18 cellular contexts compared by ENCODE assay signal in the genomic region with DNA sequence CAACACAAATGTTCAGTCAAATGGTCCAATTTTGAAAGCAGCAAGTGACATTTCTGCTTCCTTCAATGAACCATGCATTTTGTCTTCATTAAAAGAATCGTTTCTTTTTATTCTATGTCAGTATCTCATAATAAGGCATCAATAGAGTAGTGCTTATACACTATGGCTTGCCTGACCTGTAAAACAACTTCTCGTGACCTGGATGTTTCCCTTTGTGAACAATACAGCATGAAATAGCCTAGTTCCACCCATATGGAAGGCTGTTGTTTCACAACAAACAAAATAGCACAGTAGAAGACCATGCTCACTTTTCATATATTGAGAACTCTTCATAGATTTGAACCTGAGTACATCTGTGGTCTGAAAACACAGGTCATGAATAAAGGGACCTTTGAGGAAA.
DNase-seq lines count a peak whose midpoint lies in the region; ATAC-seq and TF ChIP-seq lines count a peak whose summit lies in the region.
"Had no signal": no experiment of that assay in that cellular context is flagged by ENCODE, and none has a peak within 500 bp of the region (broad histone marks: within the 10 kb centered on the region; RNA-seq: fewer than 3 reads in every experiment).

No MANE protein-coding gene starts in this region.

- CTCF ChIA-PET in PC-9 (lab: Charles Lee) = no interaction called here

- H3K9me3 ChIP-seq in PC-9 (ENCODE audit: insufficient read depth, low read depth) = no peaks in the 10 kb centered on the region
- H3K9me3 ChIP-seq in endodermal cell (ENCODE audit: control insufficient read depth, low read length) = no peaks in the 10 kb centered on the region
- H3K9me3 ChIP-seq: BLaER1 treated with 17β-estradiol and CSF1 and Interleukin-3, amounts not matched to agents 10 nM and 100 nM had no signal

- intact Hi-C loops in PC-9 (cut with micrococcal nuclease; ENCODE audit: unreplicated experiment) = no loop called here

- 0 out of 2 replicates have a peak overlapping the region, but pooled peaks have one; percentile 27 for H2AFZ ChIP-seq in PC-9
- H2AFZ ChIP-seq: GM23338 had no signal

- no peaks in the 10 kb centered on the region for H3K36me3 Mint-ChIP-seq in endodermal cell (ENCODE audit: low read depth)
- H3K36me3 Mint-ChIP-seq in activated T-cell treated with anti-CD3 and anti-CD28 coated beads, Interleukin-2, amount 50 U/mL, for 24 hours (ENCODE audit: low read depth) = no peaks in the 10 kb centered on the region
- H3K36me3 Mint-ChIP-seq: CD8-positive, alpha-beta T cell; IgD-negative memory B cell had no signal

- H3K36me3 ChIP-seq in PC-9 (ENCODE audit: low read depth) = no peaks in the 10 kb centered on the region
- no peaks in the 10 kb centered on the region for H3K36me3 ChIP-seq in endodermal cell (ENCODE audit: control insufficient read depth, insufficient read depth, low read length)
- H3K36me3 ChIP-seq: BLaER1 treated with 17β-estradiol and CSF1 and Interleukin-3, amounts not matched to agents 10 nM and 100 nM had no signal

- H3K4me3 ChIP-seq in PC-9 = no peak overlapping the region
- H3K4me3 ChIP-seq in endodermal cell (ENCODE audit: low read length) = no peak overlapping the region
- H3K4me3 ChIP-seq: BLaER1 treated with 17β-estradiol and CSF1 and Interleukin-3, amounts not matched to agents 10 nM and 100 nM; GM23338 had no signal

- no peak for ATAC-seq in HG02870 (IDR thresholded peaks at IDR 0.05; ENCODE audit: unreplicated experiment)
- ATAC-seq: CD8-positive, alpha-beta T cell; GM23338; HepG2 had no signal

- TF ChIP-seq CTCF in PC-9 (conservative IDR thresholded peaks at IDR 0.05) (no peak), endodermal cell (conservative IDR thresholded peaks at IDR 0.05) (no peak)

- DNase-seq in DMS53 (lab: John Stamatoyannopoulos, UW) = peak; percentile 54
- no peak for DNase-seq in PC-9
- no peak for DNase-seq in endodermal cell
- peak; percentile 5 for DNase-seq in pons (ENCODE audit: low spot score)
- no peak for DNase-seq in NCI-H446 treated with DMSO at 0.1 percent for 48 hours (lab: John Stamatoyannopoulos, UW)
- DNase-seq in activated T-cell treated with anti-CD3 and anti-CD28 coated beads, Interleukin-2, amount 50 U/mL, for 24 hours = no peak
- DNase-seq: Calu3; CD8-positive, alpha-beta T cell; DMS 273 treated with DMSO at 0.1 percent for 48 hours; DMS79; GDM1; HCEC 1CT had no signal

- WGBS in endodermal cell (ENCODE audit: insufficient coverage in 1 of 2, insufficient read length in 1 of 2), 2 experiments = 95 to 100% methylated on average over 1 to 2 of the region's 2 CpGs

- 0 out of 2 replicates have a peak overlapping the region, but pooled peaks have one; percentile 13 for H3K4me2 ChIP-seq in PC-9
- H3K4me2 ChIP-seq: BLaER1 treated with 17β-estradiol and CSF1 and Interleukin-3, amounts not matched to agents 10 nM and 100 nM; GM23338 had no signal

- no TSS peak for BruUV-seq in PC-9 (replicated peaks; lab: Mats Ljungman, UMichigan)

- no peak overlapping the region for H3K27ac ChIP-seq in PC-9
- H3K27ac ChIP-seq in endodermal cell (ENCODE audit: low read depth, low read length) = no peak overlapping the region
- H3K27ac ChIP-seq: BLaER1 treated with 17β-estradiol and CSF1 and Interleukin-3, amounts not matched to agents 10 nM and 100 nM had no signal

- no peaks in the 10 kb centered on the region for H3K9me2 ChIP-seq in PC-9 (ENCODE audit: insufficient read depth)

- H3K9ac ChIP-seq in endodermal cell (ENCODE audit: extremely low read depth, low read length, poor library complexity, severe bottlenecking) = no peak overlapping the region
- H3K9ac ChIP-seq: BLaER1 treated with 17β-estradiol and CSF1 and Interleukin-3, amounts not matched to agents 10 nM and 100 nM had no signal

- no peaks in the 10 kb centered on the region for H4K20me1 ChIP-seq in PC-9 (ENCODE audit: insufficient read depth)
- H4K20me1 ChIP-seq: BLaER1 treated with 17β-estradiol and CSF1 and Interleukin-3, amounts not matched to agents 10 nM and 100 nM had no signal

- H3K9me3 Mint-ChIP-seq in endodermal cell = no peaks in the 10 kb centered on the region
- H3K9me3 Mint-ChIP-seq in activated T-cell treated with anti-CD3 and anti-CD28 coated beads, Interleukin-2, amount 50 U/mL, for 24 hours = no peaks in the 10 kb centered on the region
- H3K9me3 Mint-ChIP-seq: CD8-positive, alpha-beta T cell; GM23338 had no signal

- peak overlapping the region; percentile 60 for H3K27ac Mint-ChIP-seq in endodermal cell
- no peak overlapping the region for H3K27ac Mint-ChIP-seq in activated T-cell treated with anti-CD3 and anti-CD28 coated beads, Interleukin-2, amount 50 U/mL, for 24 hours
- H3K27ac Mint-ChIP-seq: B cell; CD8-positive, alpha-beta T cell; GM23338 had no signal

- peaks cover 41% of the 10 kb centered on the region for H3K4me1 Mint-ChIP-seq in endodermal cell
- H3K4me1 Mint-ChIP-seq in activated T-cell treated with anti-CD3 and anti-CD28 coated beads, Interleukin-2, amount 50 U/mL, for 24 hours (ENCODE audit: low read depth) = no peaks in the 10 kb centered on the region
- H3K4me1 Mint-ChIP-seq: B cell, IgD-negative memory B cell had no signal

- H3F3A ChIP-seq in PC-9 (ENCODE audit: insufficient read depth, low read depth) = no peaks in the 10 kb centered on the region

- no peaks in the 10 kb centered on the region for H3K79me2 ChIP-seq in PC-9 (ENCODE audit: low read depth)

- POLR2A ChIA-PET in PC-9 (lab: Charles Lee; ENCODE audit: unreplicated experiment) = no interaction called here

- H3K27me3 ChIP-seq in PC-9 (ENCODE audit: insufficient read depth, low read depth) (no peaks in the 10 kb centered on the region), endodermal cell (ENCODE audit: control insufficient read depth, insufficient read depth, low read length, poor library complexity, severe bottlenecking) (no peaks in the 10 kb centered on the region)
- H3K27me3 ChIP-seq: BLaER1 treated with 17β-estradiol and CSF1 and Interleukin-3, amounts not matched to agents 10 nM and 100 nM had no signal

- H3K4me3 Mint-ChIP-seq in endodermal cell = no peak overlapping the region
- H3K4me3 Mint-ChIP-seq in activated T-cell treated with anti-CD3 and anti-CD28 coated beads, Interleukin-2, amount 50 U/mL, for 24 hours = no peak overlapping the region
- H3K4me3 Mint-ChIP-seq: B cell; CD8-positive, alpha-beta T cell; GM23338; IgD-negative memory B cell had no signal

- H3K27me3 Mint-ChIP-seq in endodermal cell (ENCODE audit: insufficient read depth) = no peaks in the 10 kb centered on the region
- H3K27me3 Mint-ChIP-seq in activated T-cell treated with anti-CD3 and anti-CD28 coated beads, Interleukin-2, amount 50 U/mL, for 24 hours = peaks cover 7% of the 10 kb centered on the region
- H3K27me3 Mint-ChIP-seq: B cell had no signal

- H3K4me1 ChIP-seq in PC-9 (replicated peaks; ENCODE audit: insufficient read depth) (peaks cover 11% of the 10 kb centered on the region; the same call in 1 of the 2 replicates), endodermal cell (ENCODE audit: control insufficient read depth, insufficient read depth, low read length) (peaks cover 9% of the 10 kb centered on the region)
- H3K4me1 ChIP-seq: BLaER1 treated with 17β-estradiol and CSF1 and Interleukin-3, amounts not matched to agents 10 nM and 100 nM had no signal

Comparison
In these comparisons a context has a peak if more than half of its experiments do, and no peak if none do; other contexts are left out.
1. DNase-seq: peak in DMS53 (single experiment) and pons (single experiment); none in PC-9 (0 of 2), endodermal cell (single experiment), NCI-H446 treated with DMSO at 0.1 percent for 48 hours (single experiment) and activated T-cell treated with anti-CD3 and anti-CD28 coated beads, Interleukin-2, amount 50 U/mL, for 24 hours (single experiment).